8 cellular contexts compared by ENCODE assay signal in genomic region chr2:39778233-39778632, GRCh38. TPM values are rescaled to one million over a fixed set of nuclear protein-coding genes. Genes with fewer than 3 reads are reported as not detected.
DNase-seq lines count a peak whose midpoint lies in the region; ATAC-seq, FAIRE-seq and TF ChIP-seq lines count a peak whose summit lies in the region.

No MANE protein-coding gene starts in this region.

- no peak for DNase-seq in CD4-positive, alpha-beta T cell
- DNase-seq in MCF 10A (ENCODE audit: unreplicated experiment) (peak; percentile 17), mesendoderm (no peak), GM19239 (ENCODE audit: insufficient read length, low spot score) (no peak), SIG-M5 treated with dmso at 0.1 percent for 504 hours (lab: John Stamatoyannopoulos, UW; ENCODE audit: unreplicated experiment) (no peak), islet precursor cell (no peak)

- no peaks in the 10 kb centered on the region for H3K9me3 ChIP-seq in CD4-positive, alpha-beta T cell (ENCODE audit: control insufficient read depth, low read length)

- no peak overlapping the region for H4K5ac ChIP-seq in mesendoderm (ENCODE audit: low read length)

- H3K27ac Mint-ChIP-seq in CD4-positive, alpha-beta T cell = peak overlapping the region; percentile 72
- H3K27ac Mint-ChIP-seq in MCF 10A (ENCODE audit: low read depth, unreplicated experiment) = peak overlapping the region; percentile 93

- peaks cover 16% of the 10 kb centered on the region for H3K79me2 ChIP-seq in mesendoderm (ENCODE audit: control insufficient read depth, insufficient read depth, low read length)

- WGBS in mesendoderm (ENCODE audit: extremely low coverage, insufficient coverage, low lambda C conversion rate) = 100% methylated on average over 1 of the region's 2 CpGs

- peak overlapping the region; percentile 84 for H3K9ac ChIP-seq in mesendoderm (ENCODE audit: low read length)

- H3K9me3 Mint-ChIP-seq in CD4-positive, alpha-beta T cell = no peaks in the 10 kb centered on the region
- H3K9me3 Mint-ChIP-seq in MCF 10A (ENCODE audit: unreplicated experiment) = no peaks in the 10 kb centered on the region

- intact Hi-C loops in CD4-positive, alpha-beta T cell (cut with DNase I, micrococcal nuclease) = loop anchor here in 1 of 2 experiments (10.0 kb wide), 1 partner anchor 343 kb away; the partner anchor contains the start of gene MAP4K3
- intact Hi-C loops in MCF 10A (cut with micrococcal nuclease) = no loop called here

- CTCF ChIA-PET in CD4-positive, alpha-beta T cell (lab: Charles Lee) = no interaction called here
- CTCF ChIA-PET in MCF 10A (lab: Yijun Ruan, JAX) = interaction anchor here (0.5 to 0.6 kb wide), 2 partner anchors 17 to 328 kb away, joined by 3 to 4 read pairs; no protein-coding TSS in a partner anchor

- POLR2A ChIA-PET in CD4-positive, alpha-beta T cell (lab: Charles Lee) = no interaction called here
- POLR2A ChIA-PET in MCF 10A (lab: Yijun Ruan, JAX) = interaction anchor here (1.0 to 2.0 kb wide), 5 partner anchors 8 to 97 kb away, joined by 3 to 5 read pairs (median 4); no protein-coding TSS in a partner anchor

- no peak overlapping the region for H3K23ac ChIP-seq in mesendoderm (ENCODE audit: low read length)

- H3K4ac ChIP-seq in mesendoderm (ENCODE audit: low read depth, low read length) = no peak overlapping the region

- peak overlapping the region; percentile 68 for H3K4me2 ChIP-seq in mesendoderm (ENCODE audit: low read length)

- peaks cover 6% of the 10 kb centered on the region for H3K79me1 ChIP-seq in mesendoderm (ENCODE audit: low read length)

- H2BK5ac ChIP-seq in mesendoderm (ENCODE audit: low read length) = no peak overlapping the region

- H3K4me1 ChIP-seq in mesendoderm (ENCODE audit: control insufficient read depth, low read depth, low read length) = peaks cover 2% of the 10 kb centered on the region

- ATAC-seq in CD4-positive, alpha-beta T cell (ENCODE audit: poor library complexity) = no peak
- ATAC-seq in HG03159 (IDR thresholded peaks at IDR 0.05; ENCODE audit: unreplicated experiment) = peak; percentile 3
- ATAC-seq in HG03457 (IDR thresholded peaks at IDR 0.05; ENCODE audit: unreplicated experiment) = no peak

- peaks cover 76% of the 10 kb centered on the region for H3K4me1 Mint-ChIP-seq in CD4-positive, alpha-beta T cell (ENCODE audit: low read depth)
- peaks cover 15% of the 10 kb centered on the region for H3K4me1 Mint-ChIP-seq in MCF 10A (ENCODE audit: insufficient read depth, unreplicated experiment)

- peak overlapping the region; percentile 93 for H3K4me3 Mint-ChIP-seq in CD4-positive, alpha-beta T cell
- peak overlapping the region; percentile 95 for H3K4me3 Mint-ChIP-seq in MCF 10A (ENCODE audit: unreplicated experiment)

- peaks cover 13% of the 10 kb centered on the region for H3K36me3 Mint-ChIP-seq in CD4-positive, alpha-beta T cell (ENCODE audit: low read depth)
- H3K36me3 Mint-ChIP-seq in MCF 10A (ENCODE audit: insufficient read depth, unreplicated experiment) = peaks cover 7% of the 10 kb centered on the region

- H3K27me3 Mint-ChIP-seq in CD4-positive, alpha-beta T cell = no peaks in the 10 kb centered on the region
- no peaks in the 10 kb centered on the region for H3K27me3 Mint-ChIP-seq in MCF 10A (ENCODE audit: insufficient read depth, unreplicated experiment)

- no peak overlapping the region for H3K18ac ChIP-seq in mesendoderm (ENCODE audit: low read length)

- H3K36me3 ChIP-seq in mesendoderm (ENCODE audit: control insufficient read depth, insufficient read depth, low read length) = no peaks in the 10 kb centered on the region

- H3K27me3 ChIP-seq in CD4-positive, alpha-beta T cell (ENCODE audit: control insufficient read depth, insufficient read depth, low read length) = no peaks in the 10 kb centered on the region
- no peaks in the 10 kb centered on the region for H3K27me3 ChIP-seq in mesendoderm (ENCODE audit: insufficient read depth, low read length, poor library complexity)

- no peak overlapping the region for H2AK5ac ChIP-seq in mesendoderm (ENCODE audit: low read length)

- no peak overlapping the region for H4K8ac ChIP-seq in mesendoderm (ENCODE audit: low read depth, low read length)

- peak overlapping the region; percentile 70 for H3K56ac ChIP-seq in mesendoderm (ENCODE audit: low read length)

- no peak overlapping the region for H2BK15ac ChIP-seq in mesendoderm (replicated peaks; ENCODE audit: low read depth)

- no peak for FAIRE-seq in GM19239 (lab: Jason Lieb, UNC)

- TSS peak; percentile 61 for BruUV-seq in MCF 10A (replicated peaks; lab: Mats Ljungman, UMichigan)

- H3K4me3 ChIP-seq in mesendoderm (ENCODE audit: low read length) = peak overlapping the region; percentile 32

- no peak overlapping the region for H3K27ac ChIP-seq in CD4-positive, alpha-beta T cell (ENCODE audit: low read depth, low read length)
- H3K27ac ChIP-seq in mesendoderm (ENCODE audit: low read depth, low read length) = no peak overlapping the region

- TF ChIP-seq CTCF in CD4-positive, alpha-beta T cell (IDR thresholded peaks at IDR 0.05) = no peak
- TF ChIP-seq CTCF in MCF 10A (IDR thresholded peaks at IDR 0.05; ENCODE audit: unreplicated experiment) = no peak

- no peak overlapping the region for H2BK120ac ChIP-seq in mesendoderm (ENCODE audit: low read depth, low read length)

RNA-seq across cellular contexts. Expression of gene THUMPD2, which starts 0.8 kb away (rescaled TPM):
- 10 to 100 TPM; 13.7 to 15.5 TPM for total RNA-seq in CD4-positive, alpha-beta T cell
- total RNA-seq in MCF 10A (2022) = 11.4 and 17.2 TPM in 2 replicates
- polyA plus RNA-seq in mesendoderm (2013, experiment 1 of 2) = 13.5 TPM
- polyA plus RNA-seq in mesendoderm (2013, experiment 2 of 2) = 13.2 TPM
